8 cellular contexts compared by ENCODE assay signal in the genomic region with DNA sequence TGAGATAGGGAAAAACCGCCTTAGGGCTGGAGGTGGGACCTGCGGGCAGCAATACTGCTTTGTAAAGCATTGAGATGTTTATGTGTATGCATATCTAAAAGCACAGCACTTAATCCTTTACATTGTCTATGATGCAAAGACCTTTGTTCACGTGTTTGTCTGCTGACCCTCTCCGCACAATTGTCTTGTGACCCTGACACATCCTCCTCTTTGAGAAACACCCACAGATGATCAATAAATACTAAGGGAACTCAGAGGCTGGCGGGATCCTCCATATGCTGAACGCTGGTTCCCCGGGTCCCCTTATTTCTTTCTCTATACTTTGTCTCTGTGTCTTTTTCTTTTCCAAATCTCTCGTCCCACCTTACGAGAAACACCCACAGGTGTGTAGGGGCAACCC. TPM values are rescaled to one million over a fixed set of nuclear protein-coding genes. Genes with fewer than 3 reads are reported as not detected.
A peak's percentile ranks its signal among the peaks of the same experiment; 100 is the strongest.
DNase-seq lines count a peak whose midpoint lies in the region; ATAC-seq, FAIRE-seq and TF ChIP-seq lines count a peak whose summit lies in the region.
"Not testable (repeated sequence)": the region's sequence is repeated elsewhere in the genome, so short reads cannot be mapped to it uniquely, and the experiment has no call there.

No MANE protein-coding gene starts in this region.

- H3K18ac ChIP-seq in mesendoderm (ENCODE audit: low read length): not testable (repeated sequence)

- H2AFZ ChIP-seq in K562 (ENCODE audit: low read depth, low read length): peak overlapping the region; percentile 72; the same call in 1 of the 2 replicates
- not testable (repeated sequence) for H2AFZ ChIP-seq in neural progenitor cell (replicated peaks)

- not testable (repeated sequence) for H3F3A ChIP-seq in neural progenitor cell (ENCODE audit: low read depth)

- H4K20me1 ChIP-seq in K562 (replicated peaks; ENCODE audit: control insufficient read depth, insufficient read depth, low read length); neural progenitor cell (ENCODE audit: low read depth): not testable (repeated sequence)

- H3K4me1 Mint-ChIP-seq in neural progenitor cell: peaks cover 15% of the 10 kb centered on the region
- H3K4me1 Mint-ChIP-seq in type B pancreatic cell (ENCODE audit: unreplicated experiment): peaks cover 14% of the 10 kb centered on the region

- not testable (repeated sequence) for H3K27ac Mint-ChIP-seq in neural progenitor cell
- peak overlapping the region; percentile 72 for H3K27ac Mint-ChIP-seq in type B pancreatic cell

- not testable (repeated sequence) for H3K4me3 Mint-ChIP-seq in neural progenitor cell, type B pancreatic cell

- not testable (repeated sequence) for BruUV-seq in K562 (replicated peaks; lab: Mats Ljungman, UMichigan)

- not testable (repeated sequence) for TF ChIP-seq CTCF in K562 (IDR thresholded peaks at IDR 0.05 in 2 of 3, conservative IDR thresholded peaks at IDR 0.05 in 1 of 3; ENCODE audit: insufficient read depth in 2 of 3, low read depth in 1 of 3, low read length in 3 of 3); cardiac muscle cell (IDR thresholded peaks at IDR 0.05; ENCODE audit: low read depth, low read length); neural progenitor cell (IDR thresholded peaks at IDR 0.05); type B pancreatic cell (conservative IDR thresholded peaks at IDR 0.05)

- TF ChIP-seq POLR2A in K562 (conservative IDR thresholded peaks at IDR 0.05): not testable (repeated sequence)

- TF ChIP-seq RAD21 in K562 (CRISPR knock-in tag; conservative IDR thresholded peaks at IDR 0.05 in 1 of 2, IDR thresholded peaks at IDR 0.05 in 1 of 2): not testable (repeated sequence)

- not testable (repeated sequence) for H3K4ac ChIP-seq in mesendoderm (ENCODE audit: low read depth, low read length)

- H3K9ac ChIP-seq in ES-I3 (ENCODE audit: low read depth, low read length) (0 out of 2 replicates have a peak overlapping the region, but pooled peaks have one; percentile 32), HUES64 (ENCODE audit: low read depth, low read length) (peak overlapping the region; percentile 44; the same call in 1 of the 2 replicates), K562 (ENCODE audit: insufficient read depth in 1 of 2, low read depth in 2 of 2, low read length in 2 of 2) (peak overlapping the region in 1 of 2 experiments; percentile 58; a peak in 2 of 4 replicates)
- not testable (repeated sequence) for H3K9ac ChIP-seq in mesendoderm (ENCODE audit: low read length); neural progenitor cell

- peak; percentile 62 to 71 for DNase-seq in HAP-1 (ENCODE audit: low spot score in 2 of 2)
- DNase-seq in K562 (ENCODE audit: extremely low read depth in 1 of 4, low spot score in 3 of 4); cardiac muscle cell (ENCODE audit: low read depth in 1 of 2, low spot score in 1 of 2); mesendoderm; neural progenitor cell (ENCODE audit: low spot score); type B pancreatic cell (ENCODE audit: extremely low spot score, unreplicated experiment): not testable (repeated sequence)

- not testable (repeated sequence) for H2BK120ac ChIP-seq in mesendoderm (ENCODE audit: low read depth, low read length)

- H3K27me3 ChIP-seq in HAP-1 (ENCODE audit: low read depth); HUES64 (ENCODE audit: insufficient read depth, low read length); K562 (ENCODE audit: control insufficient read depth in 2 of 2, insufficient read depth in 2 of 2, low read length in 2 of 2); cardiac muscle cell; mesendoderm (ENCODE audit: insufficient read depth, low read length, poor library complexity); neural progenitor cell: not testable (repeated sequence)

- in situ Hi-C loops in HAP-1 (cut with MboI; ENCODE audit: low sequenced_read_pairs): loop anchor here (5.0 kb wide), 1 partner anchor 64 kb away; no protein-coding TSS in a partner anchor
- in situ Hi-C loops in K562 (cut with MboI): not testable (repeated sequence)

- H3K36me3 Mint-ChIP-seq in neural progenitor cell (peaks cover 11% of the 10 kb centered on the region), type B pancreatic cell (peaks cover 12% of the 10 kb centered on the region)

- not testable (repeated sequence) for H3K9me1 ChIP-seq in K562 (ENCODE audit: control insufficient read depth, insufficient read depth, low read length)

- not testable (repeated sequence) for H2BK15ac ChIP-seq in mesendoderm (replicated peaks; ENCODE audit: low read depth)

- WGBS in HUES64: 42% methylated on average over 6 of the region's 9 CpGs
- WGBS in K562 (ENCODE audit: insufficient coverage, low coverage, missing lambda C conversion rate): 22% methylated on average over 2 of the region's 9 CpGs
- WGBS in mesendoderm (ENCODE audit: extremely low coverage, insufficient coverage, low lambda C conversion rate): no CpG with 5 or more reads among the region's 9 CpGs

- H3K56ac ChIP-seq in mesendoderm (ENCODE audit: low read length): peak overlapping the region; percentile 79

- peaks cover 39% of the 10 kb centered on the region; the same call in 2 of the 3 replicates for H3K79me2 ChIP-seq in K562 (ENCODE audit: control insufficient read depth, insufficient read depth, low read length)
- H3K79me2 ChIP-seq in mesendoderm (ENCODE audit: control insufficient read depth, insufficient read depth, low read length); neural progenitor cell (ENCODE audit: low read depth): not testable (repeated sequence)

- intact Hi-C loops in K562 (cut with micrococcal nuclease): not testable (repeated sequence)

- not testable (repeated sequence) for FAIRE-seq in K562 (lab: Jason Lieb, UNC)

- H3K4me1 ChIP-seq in ES-I3 (ENCODE audit: insufficient read depth, low read length) (peaks cover 62% of the 10 kb centered on the region), HAP-1 (peaks cover 43% of the 10 kb centered on the region), HUES64 (ENCODE audit: insufficient read depth, low read length) (peaks cover 35% of the 10 kb centered on the region), K562 (replicated peaks in 1 of 2; ENCODE audit: control insufficient read depth in 2 of 2, insufficient read depth in 2 of 2, low read length in 2 of 2) (peaks cover 20 to 62% of the 10 kb centered on the region in 2 experiments), cardiac muscle cell (ENCODE audit: low read depth) (peaks cover 75% of the 10 kb centered on the region), mesendoderm (ENCODE audit: control insufficient read depth, low read depth, low read length) (peaks cover 15% of the 10 kb centered on the region)
- H3K4me1 ChIP-seq in neural progenitor cell: not testable (repeated sequence)

- CTCF ChIA-PET in K562 (lab: Yijun Ruan, JAX; ENCODE audit: low intra/inter-chr PET ratio): not testable (repeated sequence)

- not testable (repeated sequence) for H3K9me3 Mint-ChIP-seq in neural progenitor cell, type B pancreatic cell

- POLR2A ChIA-PET in K562 (lab: Yijun Ruan, JAX): not testable (repeated sequence)

- not testable (repeated sequence) for ATAC-seq in K562

- H2AK5ac ChIP-seq in mesendoderm (ENCODE audit: low read length): not testable (repeated sequence)

- H2BK5ac ChIP-seq in mesendoderm (ENCODE audit: low read length): peak overlapping the region; percentile 97

- not testable (repeated sequence) for H3K23ac ChIP-seq in mesendoderm (ENCODE audit: low read length)

- H3K36me3 ChIP-seq in ES-I3 (ENCODE audit: insufficient read depth, low read length); HUES64 (ENCODE audit: insufficient read depth, low read length); K562 (ENCODE audit: control insufficient read depth, insufficient read depth, low read length); cardiac muscle cell; mesendoderm (ENCODE audit: control insufficient read depth, insufficient read depth, low read length); neural progenitor cell: not testable (repeated sequence)
- H3K36me3 ChIP-seq in HAP-1 (replicated peaks): peaks cover 13% of the 10 kb centered on the region

- H4K5ac ChIP-seq in mesendoderm (ENCODE audit: low read length): not testable (repeated sequence)

- H3K9me3 ChIP-seq in ES-I3 (ENCODE audit: control insufficient read depth, insufficient read depth, low read length); HAP-1; HUES64 (ENCODE audit: insufficient read depth, low read depth, low read length); K562 (replicated peaks; ENCODE audit: control insufficient read depth, insufficient read depth, low read depth, low read length); cardiac muscle cell (ENCODE audit: low read depth); neural progenitor cell (ENCODE audit: low read depth): not testable (repeated sequence)

- H3K4me3 ChIP-seq in HAP-1; HUES64 (ENCODE audit: low read length); K562; cardiac muscle cell; mesendoderm (ENCODE audit: low read length); neural progenitor cell: not testable (repeated sequence)

- H3K79me1 ChIP-seq in mesendoderm (ENCODE audit: low read length): not testable (repeated sequence)

- not testable (repeated sequence) for H4K8ac ChIP-seq in mesendoderm (ENCODE audit: low read depth, low read length)

- TF ChIP-seq EP300 in K562 (IDR thresholded peaks at IDR 0.05; ENCODE audit: low read length): not testable (repeated sequence)

- peak overlapping the region; percentile 89 for H3K27ac ChIP-seq in HUES64 (ENCODE audit: low read depth, low read length)
- peak overlapping the region; percentile 90 for H3K27ac ChIP-seq in K562 (ENCODE audit: extremely low read depth, low read depth, low read length)
- H3K27ac ChIP-seq in cardiac muscle cell: peak overlapping the region; percentile 98
- H3K27ac ChIP-seq in mesendoderm (ENCODE audit: low read depth, low read length): peak overlapping the region; percentile 26
- H3K27ac ChIP-seq in neural progenitor cell: not testable (repeated sequence)

- H3K27me3 Mint-ChIP-seq in neural progenitor cell (ENCODE audit: insufficient read depth, low read depth); type B pancreatic cell: not testable (repeated sequence)

- H3K4me2 ChIP-seq in K562 (ENCODE audit: insufficient read depth, low read length) (peak overlapping the region; percentile 80), neural progenitor cell (peak overlapping the region; percentile 45)
- not testable (repeated sequence) for H3K4me2 ChIP-seq in mesendoderm (ENCODE audit: low read length)

RNA-seq across cellular contexts. Expression of gene DET1, which starts 5.4 kb away (rescaled TPM):
- 7.4 TPM for polyA plus RNA-seq in HUES64 (2013, experiment 1 of 2)
- polyA plus RNA-seq in HUES64 (2013, experiment 2 of 2): 8.2 TPM
- 17.4 and 23.9 TPM in 2 replicates for total RNA-seq in K562 (2011; cell fraction: chromatin; rRNA removed; ENCODE audit: low replicate concordance)
- total RNA-seq in K562 (2011; cell fraction: nucleolus; rRNA removed): 10.8 and 11.7 TPM in 2 replicates
- total RNA-seq in K562 (2011; cell fraction: nucleoplasm; rRNA removed): 20.8 and 25.6 TPM in 2 replicates
- total RNA-seq in K562 (2014; rRNA removed) (4.9 and 5.3 TPM in 2 replicates), K562 (2014; rRNA removed; fragmentation: Illumina TruSeq; extraction: Trizol) (5.8 and 5.9 TPM in 2 replicates), K562 (2015; rRNA removed; fragmentation: Illumina TruSeq; extraction: Trizol) (3.7 and 5.0 TPM in 2 replicates), K562 (2021) (5.6 and 6.0 TPM in 2 replicates), cardiac muscle cell (12.7 and 18.0 TPM in 2 replicates), neural progenitor cell (ENCODE audit: low replicate concordance) (19.0 and 21.3 TPM in 2 replicates), type B pancreatic cell (ENCODE audit: low replicate concordance) (4.4 and 10.7 TPM in 2 replicates)
- polyA plus RNA-seq in K562 (2011; rRNA removed) (8.1 and 9.6 TPM in 2 replicates), K562 (2014; fragmentation: Illumina TruSeq; extraction: Trizol) (7.0 and 7.3 TPM in 2 replicates), K562 (2014; fragmentation: Nextera tagmentation; extraction: Ambion mirVana) (1 to 10 TPM; 4.2 to 6.1 TPM), K562 (2014; rRNA removed) (6.9 and 7.3 TPM in 2 replicates), cardiac muscle cell (10.6 and 13.6 TPM in 2 replicates)
- 7.7 and 9.3 TPM in 2 replicates for polyA plus RNA-seq in K562 (2011; cell fraction: cytosol; rRNA removed)
- polyA plus RNA-seq in K562 (2011; cell fraction: nucleus; rRNA removed): 17.0 and 18.9 TPM in 2 replicates
- 5.8 and 9.3 TPM in 2 replicates for polyA plus RNA-seq in K562 (2012)
- 9.2 and 12.9 TPM in 2 replicates for polyA minus RNA-seq in K562 (2011; rRNA and poly(A)+ RNA removed)
- polyA minus RNA-seq in K562 (2011; cell fraction: cytosol; rRNA and poly(A)+ RNA removed): 2.0 and 3.0 TPM in 2 replicates
- polyA minus RNA-seq in K562 (2011; cell fraction: nucleus; rRNA and poly(A)+ RNA removed): 12.3 and 19.1 TPM in 2 replicates
- 3.2 TPM for polyA plus RNA-seq in mesendoderm (2013, experiment 1 of 2)
- polyA plus RNA-seq in mesendoderm (2013, experiment 2 of 2): 3.0 TPM
